Comparison of ENCODE assay signal across 32 cellular contexts in the genomic region with DNA sequence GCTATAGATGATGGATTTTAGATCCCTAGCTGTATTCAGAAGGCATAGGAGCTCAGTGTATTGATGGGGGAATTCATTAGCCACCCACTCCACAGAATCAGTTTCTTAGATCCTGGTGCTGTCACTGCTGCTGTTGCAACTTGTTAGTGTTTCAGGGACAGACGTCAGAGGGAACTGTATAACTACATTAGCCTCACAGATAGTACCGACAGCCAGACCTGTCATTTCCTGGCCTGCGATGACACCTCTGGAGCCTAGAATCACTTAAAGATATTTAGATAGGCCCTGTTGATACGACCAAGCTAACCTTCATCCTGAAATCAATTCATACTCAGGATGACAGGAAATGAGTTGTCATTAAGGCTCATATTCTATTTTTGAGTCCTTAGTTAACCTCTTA.
"Had no signal": no experiment of that assay in that cellular context is flagged by ENCODE, and none has a peak within 500 bp of the region (broad histone marks: within the 10 kb centered on the region; RNA-seq: fewer than 3 reads in every experiment).

No MANE protein-coding gene starts in this region.

- H3K4me1 Mint-ChIP-seq: activated CD4-positive, alpha-beta T cell treated with anti-CD3 and anti-CD28 coated beads, Interleukin-2, amount 10 ng/mL, durations not matched to agents 24 days and 14 days; activated naive CD8-positive, alpha-beta T cell treated with anti-CD3 and anti-CD28 coated beads for 36 hours; activated T-helper 17 cell treated with anti-CD3 and anti-CD28 coated beads, Interleukin-2, amount 50 U/mL, for 72 hours had no signal

- ATAC-seq: activated CD8-positive, alpha-beta T cell treated with anti-CD3 and anti-CD28 coated beads for 36 hours; activated T-cell treated with anti-CD3 and anti-CD28 coated beads, Interleukin-2, amount 50 U/mL, for 72 hours; activated T-helper 17 cell treated with anti-CD3 and anti-CD28 coated beads, Interleukin-2, amount 50 U/mL, for 72 hours; Right ventricle myocardium inferior had no signal

- H3K27ac Mint-ChIP-seq: activated CD4-positive, alpha-beta T cell treated with anti-CD3 and anti-CD28 coated beads, Interleukin-2, amount 10 ng/mL, durations not matched to agents 24 days and 14 days; activated CD8-positive, alpha-beta T cell treated with anti-CD3 and anti-CD28 coated beads for 36 hours; activated naive CD8-positive, alpha-beta T cell treated with anti-CD3 and anti-CD28 coated beads for 36 hours; activated T-cell treated with anti-CD3 and anti-CD28 coated beads, Interleukin-2, amount 50 U/mL, for 72 hours; activated T-helper 17 cell treated with anti-CD3 and anti-CD28 coated beads, Interleukin-2, amount 50 U/mL, for 72 hours; T-helper 1 cell treated with Interleukin-12 subunit alpha and Interleukin-12 subunit beta and Interleukin-4 antibody, amounts not matched to agents 30 μg/mL and 1 μg/mL, for 36 hours; T-helper 2 cell treated with Interferon-gamma antibody and Interleukin-4, amounts not matched to agents 5 μg/mL and 100 μg/mL, for 36 hours had no signal

- DNase-seq: activated CD4-positive, alpha-beta T cell treated with anti-CD3 and anti-CD28 coated beads, Interleukin-2, amount 10 ng/mL, durations not matched to agents 24 days and 14 days; activated CD4-positive, alpha-beta T cell treated with anti-CD3 and anti-CD28 coated beads, Interleukin-2, amount 50 U/mL, for 4 hours; activated CD8-positive, alpha-beta T cell treated with anti-CD3 and anti-CD28 coated beads for 36 hours; activated effector memory CD4-positive, alpha-beta T cell treated with anti-CD3 and anti-CD28 coated beads, Interleukin-2, amount 50 U/mL, for 16 hours; activated naive CD4-positive, alpha-beta T cell; activated naive CD4-positive, alpha-beta T cell treated with anti-CD3 and anti-CD28 coated beads, Interleukin-2, amount 50 U/mL, for 16 hours; activated naive CD8-positive, alpha-beta T cell treated with anti-CD3 and anti-CD28 coated beads for 36 hours; activated T-cell treated with anti-CD3 and anti-CD28 coated beads, Interleukin-2, amount 50 U/mL, for 1 hour; activated T-cell treated with anti-CD3 and anti-CD28 coated beads, Interleukin-2, amount 50 U/mL, for 72 hours; amniotic stem cell; aorta; brain microvascular endothelial cell; central memory CD4-positive, alpha-beta T cell; NCI-H1105; NCI-H1417 treated with DMSO at 0.1 percent for 48 hours; NCI-H187 treated with DMSO at 0.1 percent for 48 hours; NCI-H2081; NCI-H2171 treated with DMSO at 0.1 percent for 48 hours; NCI-H2227 treated with DMSO at 0.1 percent for 48 hours; NCI-H446; NCI-H526; NCI-H748 treated with DMSO at 0.1 percent for 48 hours; NK-92 treated with Interleukin-12 subunit alpha and Interleukin-12 subunit beta, amount 100 ng/mL, for 24 hours; PC-9; SIG-M5 had no signal

- H2AFZ ChIP-seq: PC-9 had no signal

- H3K27ac ChIP-seq: brain microvascular endothelial cell, PC-9, RWPE1 had no signal

- H3K4me2 ChIP-seq: PC-9 had no signal

- H3K27me3 ChIP-seq: brain microvascular endothelial cell had no signal

- H3K27me3 Mint-ChIP-seq: activated CD4-positive, alpha-beta T cell treated with anti-CD3 and anti-CD28 coated beads, Interleukin-2, amount 10 ng/mL, durations not matched to agents 24 days and 14 days; activated naive CD8-positive, alpha-beta T cell treated with anti-CD3 and anti-CD28 coated beads for 36 hours; activated T-helper 17 cell treated with anti-CD3 and anti-CD28 coated beads, Interleukin-2, amount 50 U/mL, for 72 hours had no signal

- H3K36me3 ChIP-seq: brain microvascular endothelial cell had no signal

- FAIRE-seq: RCC 7860, TTC549 had no signal

- H3K4me3 Mint-ChIP-seq: activated CD4-positive, alpha-beta T cell treated with anti-CD3 and anti-CD28 coated beads, Interleukin-2, amount 10 ng/mL, durations not matched to agents 24 days and 14 days; activated CD8-positive, alpha-beta T cell treated with anti-CD3 and anti-CD28 coated beads for 36 hours; activated naive CD8-positive, alpha-beta T cell treated with anti-CD3 and anti-CD28 coated beads for 36 hours; activated T-cell treated with anti-CD3 and anti-CD28 coated beads, Interleukin-2, amount 50 U/mL, for 72 hours; activated T-helper 17 cell treated with anti-CD3 and anti-CD28 coated beads, Interleukin-2, amount 50 U/mL, for 72 hours; T-helper 1 cell treated with Interleukin-12 subunit alpha and Interleukin-12 subunit beta and Interleukin-4 antibody, amounts not matched to agents 30 μg/mL and 1 μg/mL, for 36 hours; T-helper 2 cell treated with Interferon-gamma antibody and Interleukin-4, amounts not matched to agents 5 μg/mL and 100 μg/mL, for 36 hours had no signal

- H3K9me3 Mint-ChIP-seq: activated CD4-positive, alpha-beta T cell treated with anti-CD3 and anti-CD28 coated beads, Interleukin-2, amount 10 ng/mL, durations not matched to agents 24 days and 14 days; activated CD8-positive, alpha-beta T cell treated with anti-CD3 and anti-CD28 coated beads for 36 hours; T-helper 2 cell treated with Interferon-gamma antibody and Interleukin-4, amounts not matched to agents 5 μg/mL and 100 μg/mL, for 36 hours had no signal

- H3K4me3 ChIP-seq: PC-9 had no signal
